Comparison of ENCODE assay signal across 29 cellular contexts in the genomic region with DNA sequence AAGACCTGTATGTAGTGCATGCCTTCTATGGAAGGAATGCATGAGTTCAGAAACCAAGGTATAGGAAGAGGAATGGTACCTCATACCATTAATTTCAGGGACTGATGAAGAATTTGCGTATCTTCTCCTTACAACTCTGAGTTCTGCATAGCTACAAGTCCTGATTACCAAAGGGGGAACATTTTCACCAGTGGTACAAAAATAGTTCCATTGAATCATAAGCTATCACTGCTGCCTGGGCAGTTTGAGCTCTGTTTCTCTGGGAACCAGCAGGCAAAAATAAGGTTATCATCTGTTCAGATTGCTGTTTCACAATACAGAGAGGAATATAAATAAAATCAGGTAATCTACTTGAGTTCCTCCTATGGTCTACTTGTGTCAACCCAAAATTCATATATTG.
"Had no signal": no experiment of that assay in that cellular context is flagged by ENCODE, and none has a peak within 500 bp of the region (broad histone marks: within the 10 kb centered on the region; RNA-seq: fewer than 3 reads in every experiment).

No MANE protein-coding gene starts in this region.

- H3K4me2 ChIP-seq: neural progenitor cell, smooth muscle cell had no signal

- H3K36me3 ChIP-seq: neural progenitor cell, ovary, right lobe of liver, sigmoid colon, spleen, thoracic aorta, thyroid gland, tibial nerve, upper lobe of left lung, vagina had no signal

- H3K4me1 ChIP-seq: neural progenitor cell, parathyroid adenoma, psoas muscle, right lobe of liver, sigmoid colon, spleen, thyroid gland, tibial nerve, upper lobe of left lung, vagina had no signal

- H3K9me3 ChIP-seq: ovary, psoas muscle, right lobe of liver, sigmoid colon, thoracic aorta, thyroid gland, upper lobe of left lung, vagina had no signal

- H3K9ac ChIP-seq: neural progenitor cell, parathyroid adenoma had no signal

- H2AFZ ChIP-seq: neural progenitor cell, parathyroid adenoma had no signal

- H3K4me3 ChIP-seq: neural progenitor cell, ovary, psoas muscle, right lobe of liver, sigmoid colon, skin epidermis, smooth muscle cell, spleen, thoracic aorta, thyroid gland, tibial nerve, upper lobe of left lung, vagina had no signal

- H3K79me2 ChIP-seq: parathyroid adenoma had no signal

- ATAC-seq: naive thymus-derived CD4-positive, alpha-beta T cell; natural killer cell; psoas muscle; right lobe of liver; stimulated activated memory B cell treated with anti-CD40 and anti-IgM and Interleukin-4, amounts not matched to agents 10 μg/mL and 1 μg/mL and 100 μg/mL, for 72 hours; stimulated activated naive CD8-positive, alpha-beta T cell treated with anti-CD3 and anti-CD28 coated beads, Interleukin-15, amount 100 ng/mL, for 72 hours; stimulated activated naive CD8-positive, alpha-beta T cell treated with anti-CD3 and anti-CD28 coated beads, Interleukin-15, Interleukin-2, amounts not matched to agents 100 U/mL and 50 U/mL, for 24 hours had no signal

- H3K27me3 ChIP-seq: neural progenitor cell, ovary, right lobe of liver, sigmoid colon, spleen, thyroid gland, tibial nerve, upper lobe of left lung, vagina had no signal

- DNase-seq: naive thymus-derived CD4-positive, alpha-beta T cell; natural killer cell; occipital lobe; ovary; posterior cingulate gyrus; psoas muscle; right lobe of liver; sigmoid colon; spleen; stimulated activated CD4-positive, alpha-beta T cell treated with anti-CD3 and anti-CD28 coated beads, Interleukin-12 subunit alpha, Interleukin-12 subunit beta, amount 100 ng/mL, for 4 hours; stimulated activated CD4-positive, alpha-beta T cell treated with anti-CD3 and anti-CD28 coated beads, Interleukin-1b, Interleukin-23, amount 100 ng/mL, for 48 hours; stimulated activated CD4-positive, alpha-beta T cell treated with anti-CD3 and anti-CD28 coated beads, Interleukin-4, amount 100 ng/mL, for 1 hour; stimulated activated CD4-positive, alpha-beta T cell treated with anti-CD3 and anti-CD28 coated beads, Interleukin-4, amount 100 ng/mL, for 4 hours; stimulated activated CD8-positive, alpha-beta memory T cell treated with anti-CD3 and anti-CD28 coated beads, Interleukin-4, amount 100 ng/mL, for 48 hours; stimulated activated naive CD4-positive, alpha-beta T cell; stimulated activated naive CD8-positive, alpha-beta T cell treated with anti-CD3 and anti-CD28 coated beads, Interleukin-15, amount 100 ng/mL, for 72 hours; stimulated activated naive CD8-positive, alpha-beta T cell treated with anti-CD3 and anti-CD28 coated beads, Interleukin-15, Interleukin-2, amounts not matched to agents 100 U/mL and 50 U/mL, for 24 hours; substantia nigra; thyroid gland; trophoblast cell; upper lobe of left lung had no signal

- H3K27ac ChIP-seq: neural progenitor cell, ovary, parathyroid adenoma, psoas muscle, right lobe of liver, sigmoid colon, skin epidermis, spleen, thoracic aorta, thyroid gland, tibial nerve, upper lobe of left lung, vagina had no signal
